In genomic region chr7:45978010-45978681, GRCh38 we compare ENCODE assay signal across 8 cellular contexts. TPM values are rescaled to one million over a fixed set of nuclear protein-coding genes. Genes with fewer than 3 reads are reported as not detected.
A peak's percentile ranks its signal among the peaks of the same experiment; 100 is the strongest.
DNase-seq lines count a peak whose midpoint lies in the region; ATAC-seq, FAIRE-seq and TF ChIP-seq lines count a peak whose summit lies in the region.

No MANE protein-coding gene starts in this region.

- peak overlapping the region; percentile 100 for H2BK120ac ChIP-seq in IMR-90 (ENCODE audit: low read depth, low read length)

- peak overlapping the region; percentile 100 for H4K91ac ChIP-seq in IMR-90 (ENCODE audit: insufficient read depth, low read depth, low read length)

- peak overlapping the region; percentile 97; the same call in 2 of the 3 replicates for H2BK15ac ChIP-seq in IMR-90 (ENCODE audit: low read depth, low read length)

- TF ChIP-seq RAD21 in IMR-90 (IDR thresholded peaks at IDR 0.05; ENCODE audit: low read length) (peak; percentile 31), GM12878 (IDR thresholded peaks at IDR 0.05; ENCODE audit: insufficient read depth, low read depth, low read length) (no peak)

- POLR2A ChIA-PET in IMR-90 (lab: Charles Lee; ENCODE audit: unreplicated experiment) (no interaction called here), GM12878 (lab: Charles Lee) (interaction anchor here (1.2 kb wide), 1 partner anchor 373 kb away, joined by 3 read pairs; no protein-coding TSS in a partner anchor)

- TF ChIP-seq CTCF in IMR-90 (conservative IDR thresholded peaks at IDR 0.05; ENCODE audit: low read depth, low read length), result no peak; the same call in 1 of the 2 replicates
- no peak for TF ChIP-seq CTCF in GM12878 (IDR thresholded peaks at IDR 0.05 in 2 of 3, conservative IDR thresholded peaks at IDR 0.05 in 1 of 3; ENCODE audit: control insufficient read depth in 2 of 3, extremely low read depth in 1 of 3, insufficient read depth in 1 of 3, low read depth in 3 of 3, low read length in 3 of 3)
- TF ChIP-seq CTCF in kidney epithelial cell (IDR thresholded peaks at IDR 0.05; ENCODE audit: insufficient read depth, low read length, poor library complexity, severe bottlenecking), result no peak
- TF ChIP-seq CTCF in thoracic aorta (IDR thresholded peaks at IDR 0.05), result no peak

- no peak for FAIRE-seq in GM12878 (lab: Jason Lieb, UNC)

- no peaks in the 10 kb centered on the region for H3K27me3 ChIP-seq in IMR-90 (ENCODE audit: control insufficient read depth, insufficient read depth, low read length)
- H3K27me3 ChIP-seq in GM12878 (replicated peaks in 1 of 2; ENCODE audit: control insufficient read depth in 2 of 2, insufficient read depth in 2 of 2, low read length in 1 of 2), result no peaks in the 10 kb centered on the region
- H3K27me3 ChIP-seq in kidney epithelial cell (ENCODE audit: control insufficient read depth, insufficient read depth, low read length), result no peaks in the 10 kb centered on the region
- no peaks in the 10 kb centered on the region for H3K27me3 ChIP-seq in thoracic aorta (replicated peaks; ENCODE audit: insufficient read depth)

- RAD21 ChIA-PET in GM12878 (lab: Charles Lee; ENCODE audit: unreplicated experiment), result interaction anchor here (0.8 to 1.1 kb wide), 5 partner anchors 9 to 371 kb away, joined by 3 to 4 read pairs (median 3); no protein-coding TSS in a partner anchor

- H3K56ac ChIP-seq in IMR-90 (ENCODE audit: extremely low read depth, insufficient read depth, low read length), result peak overlapping the region; percentile 98

- intact Hi-C loops in IMR-90 (cut with micrococcal nuclease) (loop anchor here (5.0 kb wide), 1 partner anchor 169 kb away; no protein-coding TSS in a partner anchor), GM12878 (cut with micrococcal nuclease; ENCODE audit: unreplicated experiment) (no loop called here)

- no peaks in the 10 kb centered on the region for H3K36me3 ChIP-seq in IMR-90 (ENCODE audit: control insufficient read depth, insufficient read depth, low read length)
- H3K36me3 ChIP-seq in GM12878 (ENCODE audit: control insufficient read depth in 2 of 2, insufficient read depth in 2 of 2, low read length in 1 of 2), result no peaks in the 10 kb centered on the region
- no peaks in the 10 kb centered on the region for H3K36me3 ChIP-seq in kidney epithelial cell (ENCODE audit: control insufficient read depth, insufficient read depth, low read length)
- no peaks in the 10 kb centered on the region for H3K36me3 ChIP-seq in thoracic aorta

- peak overlapping the region; percentile 84 for H2AK5ac ChIP-seq in IMR-90 (ENCODE audit: low read depth, low read length)

- H2AFZ ChIP-seq in IMR-90 (replicated peaks; ENCODE audit: low read length, poor library complexity) (peak overlapping the region; percentile 67), GM12878 (ENCODE audit: control insufficient read depth, low read depth, low read length) (no peak overlapping the region)

- BruUV-seq in IMR-90 (replicated peaks; lab: Mats Ljungman, UMichigan) (no TSS peak), GM12878 (replicated peaks; lab: Mats Ljungman, UMichigan) (no TSS peak)

- H2BK20ac ChIP-seq in IMR-90 (ENCODE audit: low read depth, low read length), result peak overlapping the region; percentile 100

- H4K20me1 ChIP-seq in IMR-90 (ENCODE audit: insufficient read depth, low read length) (no peaks in the 10 kb centered on the region), GM12878 (ENCODE audit: control insufficient read depth, insufficient read depth) (no peaks in the 10 kb centered on the region)

- H3K4me1 ChIP-seq in IMR-90 (ENCODE audit: control insufficient read depth, insufficient read depth, low read length), result peaks cover 36% of the 10 kb centered on the region
- no peaks in the 10 kb centered on the region for H3K4me1 ChIP-seq in GM12878 (ENCODE audit: control insufficient read depth, insufficient read depth, low read length)
- H3K4me1 ChIP-seq in thoracic aorta (ENCODE audit: control insufficient read depth in 1 of 2, low read depth in 2 of 2), result peaks cover 16 to 48% of the 10 kb centered on the region in 2 donors

- H2BK5ac ChIP-seq in IMR-90 (ENCODE audit: low read depth, low read length, poor library complexity, severe bottlenecking), result peak overlapping the region; percentile 98

- H3K9ac ChIP-seq in IMR-90 (ENCODE audit: low read depth, low read length) (peak overlapping the region; percentile 68; the same call in 1 of the 2 replicates), GM12878 (ENCODE audit: control insufficient read depth, insufficient read depth, low read length) (no peak overlapping the region)

- H3K9me3 ChIP-seq in IMR-90 (ENCODE audit: control insufficient read depth, insufficient read depth, low read length), result peaks cover 4% of the 10 kb centered on the region; the same call in 1 of the 2 replicates
- no peaks in the 10 kb centered on the region; the same call in 2 of the 3 replicates for H3K9me3 ChIP-seq in GM12878 (replicated peaks; ENCODE audit: control insufficient read depth, insufficient read depth, low read length)
- no peaks in the 10 kb centered on the region for H3K9me3 ChIP-seq in thoracic aorta

- peak overlapping the region; percentile 96 for H3K14ac ChIP-seq in IMR-90 (replicated peaks; ENCODE audit: low read depth, low read length)

- TF ChIP-seq POLR2A in IMR-90 (IDR thresholded peaks at IDR 0.05; ENCODE audit: low read depth, low read length) (peak; percentile 57; the same call in 1 of the 2 replicates), GM12878 (IDR thresholded peaks at IDR 0.05; ENCODE audit: low read depth, low read length) (no peak)

- SMC1A ChIA-PET in GM12878 (lab: Charles Lee; ENCODE audit: uncharacterized antibody, unreplicated experiment), result interaction anchor here (1.1 kb wide), 1 partner anchor 55 kb away, joined by 7 read pairs; no protein-coding TSS in a partner anchor

- dilution Hi-C loops in IMR-90 (cut with HindIII; ENCODE audit: low sequenced_read_pairs, unreplicated experiment), result no loop called here

- H3K4me2 ChIP-seq in IMR-90 (ENCODE audit: low read depth, low read length), result peak overlapping the region; percentile 24
- H3K4me2 ChIP-seq in GM12878 (ENCODE audit: control insufficient read depth, insufficient read depth), result no peak overlapping the region

- peak overlapping the region; percentile 97 for H3K23ac ChIP-seq in IMR-90 (ENCODE audit: low read depth, low read length)

- ATAC-seq in GM18511 (IDR thresholded peaks at IDR 0.05; ENCODE audit: unreplicated experiment), result peak; percentile 87
- ATAC-seq in IMR-90 (ENCODE audit: low read depth), result peak; percentile 80
- ATAC-seq in GM12878, result peak; percentile 89
- ATAC-seq in thoracic aorta (ENCODE audit: insufficient number of reproducible peaks, low FRiP score, low read depth), result peak; percentile 84

- H3K18ac ChIP-seq in IMR-90 (ENCODE audit: low read depth, low read length), result peak overlapping the region; percentile 99

- CTCF ChIA-PET in IMR-90 (lab: Yijun Ruan, JAX) (no interaction called here), GM12878 (lab: Yijun Ruan, JAX) (interaction anchor here (1.0 to 3.6 kb wide), 3 partner anchors 55 to 303 kb away, joined by 3 to 9 read pairs (median 4); no protein-coding TSS in a partner anchor)

- peak overlapping the region; percentile 99 for H3K4ac ChIP-seq in IMR-90 (ENCODE audit: low read depth, low read length)

- H3K27ac ChIP-seq in IMR-90 (ENCODE audit: insufficient read depth, low read length), result peak overlapping the region; percentile 96
- H3K27ac ChIP-seq in GM12878 (ENCODE audit: control insufficient read depth, insufficient read depth), result no peak overlapping the region
- peak overlapping the region; percentile 75 to 91 for H3K27ac ChIP-seq in thoracic aorta

- no peaks in the 10 kb centered on the region for H3K79me2 ChIP-seq in GM12878 (ENCODE audit: control insufficient read depth, insufficient read depth, low read length)

- no peak for TF ChIP-seq EP300 in GM12878 (IDR thresholded peaks at IDR 0.05; ENCODE audit: borderline replicate concordance in 1 of 2, control insufficient read depth in 1 of 2, low read depth in 2 of 2, low read length in 2 of 2)

- H4K8ac ChIP-seq in IMR-90 (ENCODE audit: low read depth in 2 of 2, low read length in 2 of 2), result peak overlapping the region; percentile 96 to 99

- peaks cover 0 to 11% of the 10 kb centered on the region in 2 experiments; a peak in 1 of 4 replicates for H3K79me1 ChIP-seq in IMR-90 (ENCODE audit: low read depth in 1 of 2, low read length in 2 of 2)

- H2AK9ac ChIP-seq in IMR-90 (replicated peaks; ENCODE audit: low read depth, low read length, poor library complexity), result peak overlapping the region; percentile 75

- H3K4me3 ChIP-seq in IMR-90 (ENCODE audit: insufficient read depth, low read depth, low read length) (no peak overlapping the region), GM12878 (no peak overlapping the region), kidney epithelial cell (ENCODE audit: low read depth, low read length) (no peak overlapping the region), thoracic aorta (peak overlapping the region; percentile 54)

- in situ Hi-C loops in IMR-90 (cut with MboI; ENCODE audit: low sequenced_read_pairs) (no loop called here), GM12878 (cut with MboI) (no loop called here)

- peaks cover 31% of the 10 kb centered on the region for H3K9me1 ChIP-seq in IMR-90 (ENCODE audit: insufficient read depth, low read length)

- DNase-seq in IMR-90 (peak; percentile 99), GM12878 (ENCODE audit: low read depth, low spot score) (peak; percentile 8), kidney epithelial cell (ENCODE audit: low read depth) (peak; percentile 99), thoracic aorta (ENCODE audit: low spot score) (peak; percentile 44), NCI-H187 treated with DMSO at 0.1 percent for 48 hours (lab: John Stamatoyannopoulos, UW) (no peak), NCI-H2227 treated with DMSO at 0.1 percent for 48 hours (lab: John Stamatoyannopoulos, UW) (no peak), NCI-H1930 (lab: John Stamatoyannopoulos, UW) (no peak)

- WGBS in IMR-90 (ENCODE audit: extremely low coverage in 2 of 2, insufficient read length in 1 of 2), 2 experiments, result no CpG with 5 or more reads among the region's 11 CpGs
- WGBS in GM12878 (ENCODE audit: insufficient coverage, insufficient replicate concordance, low lambda C conversion rate, missing lambda C conversion rate), result 10% methylated on average over 11 of the region's 11 CpGs

- peak overlapping the region; percentile 96; the same call in 1 of the 2 replicates for H4K5ac ChIP-seq in IMR-90 (ENCODE audit: low read depth, low read length)

RNA-seq across cellular contexts. Expression of gene IGFBP3, which starts 57.1 kb away (rescaled TPM):
- total RNA-seq in IMR-90 (2012; rRNA removed) (272 and 308 TPM in 2 replicates), GM12878 (2014; rRNA removed) (21.6 and 25.5 TPM in 2 replicates), GM12878 (2014; rRNA removed; fragmentation: Illumina TruSeq; extraction: Trizol) (16.1 and 18.6 TPM in 2 replicates), GM12878 (2021) (25.1 and 28.0 TPM in 2 replicates), kidney epithelial cell (152 and 162 TPM in 2 replicates), thoracic aorta (1,000 to 10,000 TPM in 1 of 2 donors, 100 to 1,000 TPM in 1; 884 to 1,323 TPM)
- polyA plus RNA-seq in IMR-90 (2012; rRNA removed) (601 and 692 TPM in 2 replicates), GM12878 (2011; rRNA removed) (6.0 and 6.6 TPM in 2 replicates), GM12878 (2014; fragmentation: Illumina TruSeq; extraction: Trizol) (21.7 and 23.4 TPM in 2 replicates), GM12878 (2014; fragmentation: Nextera tagmentation; extraction: Ambion mirVana) (10 to 100 TPM in 1 of 2 experiments, 1 to 10 TPM in 1; 7.6 to 11.4 TPM), GM12878 (2014; rRNA removed) (26.9 and 27.7 TPM in 2 replicates), GM12878 (2016; fragmentation: Nextera tagmentation; extraction: Ambion mirVana) (10 to 100 TPM; 10.5 to 15.1 TPM)
- 282 and 675 TPM in 2 replicates for polyA plus RNA-seq in IMR-90 (2012; cell fraction: cytosol; rRNA removed)
- polyA plus RNA-seq in IMR-90 (2012; cell fraction: nucleus; rRNA removed; ENCODE audit: low replicate concordance), result 407 and 421 TPM in 2 replicates
- total RNA-seq in GM12878 (2013; cell fraction: nucleolus; rRNA removed), result 2.2 and 5.0 TPM in 2 replicates
- not detected for polyA plus RNA-seq in GM12878 (2011; ENCODE audit: low read depth)
- polyA plus RNA-seq in GM12878 (2011; cell fraction: cytosol; rRNA removed), result 3.8 and 5.9 TPM in 2 replicates
- 5.8 and 6.2 TPM in 2 replicates for polyA plus RNA-seq in GM12878 (2011; cell fraction: nucleus; rRNA removed)
- polyA plus RNA-seq in GM12878 (2012), result 0.20 TPM in 1 of 2 replicates, not detected in the other
- polyA minus RNA-seq in GM12878 (2011; rRNA and poly(A)+ RNA removed), result 2.3 and 2.6 TPM in 2 replicates
- 3.0 and 4.1 TPM in 2 replicates for polyA minus RNA-seq in GM12878 (2011; cell fraction: cytosol; rRNA and poly(A)+ RNA removed)
- 2.8 and 3.5 TPM in 2 replicates for polyA minus RNA-seq in GM12878 (2011; cell fraction: nucleus; rRNA and poly(A)+ RNA removed)

Comparison
In these comparisons a context has a peak if more than half of its experiments do, and no peak if none do; other contexts are left out.
1. DNase-seq: peak in IMR-90 (single experiment), GM12878 (single experiment), kidney epithelial cell (single experiment) and thoracic aorta (single experiment); none in NCI-H187 treated with DMSO at 0.1 percent for 48 hours (single experiment), NCI-H2227 treated with DMSO at 0.1 percent for 48 hours (single experiment) and NCI-H1930 (0 of 2).
2. Peak in every context shown above with its lines, with median percentiles within 50 percentile points of each other: ATAC-seq.